ENCODE assay signal across 28 cellular contexts in the genomic region with DNA sequence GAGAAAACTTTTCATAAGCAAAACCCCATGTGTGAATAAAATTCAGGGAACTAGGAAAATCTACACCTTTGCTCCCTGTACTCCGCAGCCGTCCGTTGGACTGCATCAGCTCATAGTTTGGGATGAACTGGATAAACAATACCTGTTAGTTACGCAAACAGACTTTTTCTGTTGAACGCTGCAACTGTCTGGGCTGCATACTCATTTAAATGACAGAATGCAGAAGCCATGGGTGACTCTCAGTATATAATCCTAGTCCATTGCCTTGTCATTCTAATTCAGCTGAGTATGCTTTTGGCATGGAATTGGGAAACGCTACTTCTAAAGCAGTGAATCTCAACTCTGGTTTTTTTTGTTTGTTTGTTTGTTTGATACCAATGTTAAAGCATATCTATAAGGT.
"Had no signal": no experiment of that assay in that cellular context is flagged by ENCODE, and none has a peak within 500 bp of the region (broad histone marks: within the 10 kb centered on the region; RNA-seq: fewer than 3 reads in every experiment).

No MANE protein-coding gene starts in this region.

- H3K36me3 ChIP-seq: adrenal gland, upper lobe of left lung, vagina had no signal

- DNase-seq: activated CD4-positive, alpha-beta memory T cell treated with anti-CD3 and anti-CD28 coated beads for 36 hours; activated CD4-positive, alpha-beta T cell treated with anti-CD3 and anti-CD28 coated beads, Interleukin-2, amount 10 ng/mL, durations not matched to agents 24 days and 14 days; activated CD4-positive, CD25-positive, alpha-beta regulatory T cell treated with anti-CD3 and anti-CD28 coated beads, Interleukin-2, amount 50 U/mL, for 72 hours; activated CD8-positive, alpha-beta memory T cell treated with anti-CD3 and anti-CD28 coated beads, Interleukin-2, amount 50 U/mL, for 4 hours; activated effector memory CD4-positive, alpha-beta T cell treated with anti-CD3 and anti-CD28 coated beads, Interleukin-2, amount 50 U/mL, for 16 hours; activated naive CD4-positive, alpha-beta T cell treated with anti-CD3 and anti-CD28 coated beads for 36 hours; activated naive CD8-positive, alpha-beta T cell treated with anti-CD3 and anti-CD28 coated beads for 36 hours; activated T-cell treated with anti-CD3 and anti-CD28 coated beads, Interleukin-2, amount 50 U/mL, for 1 hour; adrenal gland; foreskin fibroblast; hippocampal formation; left colon; mammary epithelial cell; nucleus accumbens; right cardiac atrium; stimulated activated CD4-positive, alpha-beta T cell treated with anti-CD3 and anti-CD28 coated beads, Interleukin-2, amount 100 ng/mL, for 48 hours; stimulated activated naive CD4-positive, alpha-beta T cell treated with Interleukin-2 at 50 U/mL for 16 hours; T-helper 1 cell; upper lobe of left lung had no signal

- H3K4me3 Mint-ChIP-seq: activated CD4-positive, alpha-beta memory T cell treated with anti-CD3 and anti-CD28 coated beads for 36 hours; activated CD4-positive, alpha-beta T cell treated with anti-CD3 and anti-CD28 coated beads, Interleukin-2, amount 10 ng/mL, durations not matched to agents 24 days and 14 days; activated naive CD4-positive, alpha-beta T cell treated with anti-CD3 and anti-CD28 coated beads for 36 hours; activated naive CD8-positive, alpha-beta T cell treated with anti-CD3 and anti-CD28 coated beads for 36 hours; activated T-helper 1 cell treated with anti-CD3 and anti-CD28 coated beads, Interleukin-12 subunit alpha, Interleukin-12 subunit beta, Interleukin-2, Interleukin-4 antibody, amounts not matched to agents 30 ng/mL and 10 ng/mL and 1 ng/mL, durations not matched to agents 14 hours and 24 hours and 36 hours; brain; T-helper 2 cell treated with Interferon-gamma antibody and Interleukin-4, amounts not matched to agents 5 μg/mL and 100 μg/mL, for 36 hours had no signal

- H3K9ac ChIP-seq: parathyroid adenoma had no signal

- H3K27ac Mint-ChIP-seq: activated CD4-positive, alpha-beta memory T cell treated with anti-CD3 and anti-CD28 coated beads for 36 hours; activated CD4-positive, alpha-beta T cell treated with anti-CD3 and anti-CD28 coated beads, Interleukin-2, amount 10 ng/mL, durations not matched to agents 24 days and 14 days; activated naive CD4-positive, alpha-beta T cell treated with anti-CD3 and anti-CD28 coated beads for 36 hours; activated naive CD8-positive, alpha-beta T cell treated with anti-CD3 and anti-CD28 coated beads for 36 hours; activated T-helper 1 cell treated with anti-CD3 and anti-CD28 coated beads, Interleukin-12 subunit alpha, Interleukin-12 subunit beta, Interleukin-2, Interleukin-4 antibody, amounts not matched to agents 30 ng/mL and 10 ng/mL and 1 ng/mL, durations not matched to agents 14 hours and 24 hours and 36 hours; brain; T-helper 2 cell treated with Interferon-gamma antibody and Interleukin-4, amounts not matched to agents 5 μg/mL and 100 μg/mL, for 36 hours had no signal

- H3K9me3 Mint-ChIP-seq: activated CD4-positive, alpha-beta memory T cell treated with anti-CD3 and anti-CD28 coated beads for 36 hours; activated naive CD4-positive, alpha-beta T cell treated with anti-CD3 and anti-CD28 coated beads for 36 hours; activated naive CD8-positive, alpha-beta T cell treated with anti-CD3 and anti-CD28 coated beads for 36 hours; activated T-helper 1 cell treated with anti-CD3 and anti-CD28 coated beads, Interleukin-12 subunit alpha, Interleukin-12 subunit beta, Interleukin-2, Interleukin-4 antibody, amounts not matched to agents 30 ng/mL and 10 ng/mL and 1 ng/mL, durations not matched to agents 14 hours and 24 hours and 36 hours; brain had no signal

- H3K4me3 ChIP-seq: adrenal gland, coronary artery, upper lobe of left lung, vagina had no signal

- FAIRE-seq: endothelial cell of umbilical vein, keratinocyte had no signal

- ATAC-seq: esophagus mucosa, left colon, right cardiac atrium had no signal

- H3K4me1 Mint-ChIP-seq: activated CD4-positive, alpha-beta T cell treated with anti-CD3 and anti-CD28 coated beads, Interleukin-2, amount 10 ng/mL, durations not matched to agents 24 days and 14 days; activated naive CD8-positive, alpha-beta T cell treated with anti-CD3 and anti-CD28 coated beads for 36 hours had no signal

- H3K9me3 ChIP-seq: adrenal gland, upper lobe of left lung, vagina had no signal

- H3K27me3 ChIP-seq: adrenal gland, upper lobe of left lung, vagina had no signal

- H2AFZ ChIP-seq: parathyroid adenoma had no signal

- H3K36me3 Mint-ChIP-seq: activated CD4-positive, alpha-beta memory T cell treated with anti-CD3 and anti-CD28 coated beads for 36 hours; activated naive CD8-positive, alpha-beta T cell treated with anti-CD3 and anti-CD28 coated beads for 36 hours; brain had no signal

- H3K27ac ChIP-seq: adrenal gland, coronary artery, parathyroid adenoma, upper lobe of left lung, vagina had no signal

- H3K79me2 ChIP-seq: parathyroid adenoma had no signal

- H3K27me3 Mint-ChIP-seq: activated CD4-positive, alpha-beta memory T cell treated with anti-CD3 and anti-CD28 coated beads for 36 hours; activated CD4-positive, alpha-beta T cell treated with anti-CD3 and anti-CD28 coated beads, Interleukin-2, amount 10 ng/mL, durations not matched to agents 24 days and 14 days; activated naive CD8-positive, alpha-beta T cell treated with anti-CD3 and anti-CD28 coated beads for 36 hours; brain had no signal

- H3K4me1 ChIP-seq: adrenal gland, parathyroid adenoma, upper lobe of left lung, vagina had no signal
